Comparison of ENCODE assay signal across 3 cellular contexts in genomic region chr7:108538685-108539084, GRCh38.
TF ChIP-seq lines count a peak whose summit lies in the region.
"Not testable (repeated sequence)": the region's sequence is repeated elsewhere in the genome, so short reads cannot be mapped to it uniquely, and the experiment has no call there.

No MANE protein-coding gene starts in this region.

TF ChIP-seq in HEK293, 187 proteins besides CTCF, POLR2A, EP300 and RAD21:
- 0 out of 2 replicates have a peak, but pooled peaks have one; percentile 29 for TF ChIP-seq SCRT2 (tag by site-specific recombination; IDR thresholded peaks at IDR 0.05)

TF ChIP-seq in K562, 482 proteins besides CTCF, POLR2A, EP300 and RAD21:
- not testable (repeated sequence) for TF ChIP-seq TEAD4 (IDR thresholded peaks at IDR 0.05; ENCODE audit: low read length); ETV6 (CRISPR knock-in tag; IDR thresholded peaks at IDR 0.05; ENCODE audit: borderline replicate concordance)
- TF ChIP-seq TEAD4 (CRISPR knock-in tag; IDR thresholded peaks at IDR 0.05; ENCODE audit: borderline replicate concordance), result 0 out of 2 replicates have a peak, but pooled peaks have one; percentile 21
- TF ChIP-seq MTA3 (IDR thresholded peaks at IDR 0.05; ENCODE audit: borderline replicate concordance), result 0 out of 2 replicates have a peak, but pooled peaks have one; percentile 4
- TF ChIP-seq EHMT2 (IDR thresholded peaks at IDR 0.05), result peak; percentile 4; the same call in 1 of the 2 replicates
- TF ChIP-seq ETV6 (IDR thresholded peaks at IDR 0.05; ENCODE audit: borderline replicate concordance in 1 of 2, low read depth in 2 of 2, low read length in 1 of 2), result 0 out of 4 replicates have a peak, but pooled peaks of 1 of the 2 experiments have one; percentile 0
- TF ChIP-seq BACH1 (tag; IDR thresholded peaks at IDR 0.05), result 0 out of 2 replicates have a peak, but pooled peaks have one; percentile 16

TF ChIP-seq in liver, 16 proteins besides CTCF, POLR2A, EP300 and RAD21:
- TF ChIP-seq RXRA (IDR thresholded peaks at IDR 0.05) (peak; percentile 81 to 84), SP1 (IDR thresholded peaks at IDR 0.05) (peak; percentile 78), REST (IDR thresholded peaks at IDR 0.05) (peak; percentile 25), HNF4A (conservative IDR thresholded peaks at IDR 0.05) (peak; percentile 76 to 80), HNF4G (IDR thresholded peaks at IDR 0.05) (peak; percentile 38), YY1 (IDR thresholded peaks at IDR 0.05) (peak; percentile 54)
